Comparison of ENCODE assay signal across 15 cellular contexts in the genomic region with DNA sequence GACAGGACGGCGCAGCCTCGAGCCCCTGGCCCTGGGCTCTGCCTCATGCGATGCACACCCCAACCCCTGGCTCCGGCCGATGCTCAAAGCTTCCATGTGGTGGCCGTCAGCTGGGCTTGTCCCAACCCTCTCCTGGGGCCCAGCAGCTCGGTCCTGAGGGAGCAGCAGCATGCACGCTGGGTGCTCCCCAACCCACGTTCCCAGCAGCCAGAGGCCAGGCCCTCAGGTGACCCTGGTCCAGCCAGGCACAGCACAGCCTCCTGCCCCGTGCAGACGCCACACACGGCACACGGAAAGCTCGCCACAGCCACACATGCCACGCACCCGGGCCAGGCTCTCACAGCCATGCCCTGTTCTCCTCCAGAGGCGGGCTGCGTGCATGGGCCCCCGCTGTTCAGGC.
A peak's percentile ranks its signal among the peaks of the same experiment; 100 is the strongest.
DNase-seq lines count a peak whose midpoint lies in the region; ATAC-seq, FAIRE-seq and TF ChIP-seq lines count a peak whose summit lies in the region.
"Had no signal": no experiment of that assay in that cellular context is flagged by ENCODE, and none has a peak within 500 bp of the region (broad histone marks: within the 10 kb centered on the region; RNA-seq: fewer than 3 reads in every experiment).

No MANE protein-coding gene starts in this region.

- TF ChIP-seq POLR2A in heart left ventricle (IDR thresholded peaks at IDR 0.05) (no peak), H1 (IDR thresholded peaks at IDR 0.05; ENCODE audit: control extremely low read depth in 1 of 2, low read depth in 2 of 2, low read length in 2 of 2) (no peak)

- ATAC-seq in Right ventricle myocardium inferior (no peak), heart left ventricle (no peak)
- ATAC-seq: PC-3 had no signal

- TF ChIP-seq EP300 in H1 (IDR thresholded peaks at IDR 0.05; ENCODE audit: borderline replicate concordance in 1 of 2, low read depth in 2 of 2, low read length in 2 of 2), result no peak

- H3K18ac ChIP-seq in H1 (ENCODE audit: extremely low read depth, low read length), result no peak overlapping the region

- H3K4me1 ChIP-seq in heart left ventricle, result peaks cover 0 to 19% (median 0%) of the 10 kb centered on the region in 12 donors
- H3K4me1 ChIP-seq in OCI-LY3 (ENCODE audit: low read length), result peaks cover 48% of the 10 kb centered on the region
- H3K4me1 ChIP-seq in H1 (replicated peaks in 1 of 4; ENCODE audit: control insufficient read depth in 3 of 4, insufficient read depth in 4 of 4, low read length in 3 of 4), result peaks cover 0 to 10% (median 5%) of the 10 kb centered on the region in 4 experiments; a peak in 4 of 7 replicates
- H3K4me1 ChIP-seq: Caco-2 had no signal

- H3K9ac ChIP-seq in OCI-LY3 (ENCODE audit: low read length) (no peak overlapping the region), H1 (replicated peaks in 1 of 4; ENCODE audit: extremely low read depth in 1 of 4, low read depth in 3 of 4, low read length in 3 of 4) (no peak overlapping the region)

- H3K4me3 ChIP-seq in heart left ventricle (no peak overlapping the region), OCI-LY3 (ENCODE audit: low read length) (0 out of 2 replicates have a peak overlapping the region, but pooled peaks have one; percentile 78), H1 (ENCODE audit: extremely low read depth in 1 of 4, insufficient read depth in 2 of 4, low read depth in 3 of 4, low read length in 4 of 4) (no peak overlapping the region)

- H2BK120ac ChIP-seq in H1 (replicated peaks; ENCODE audit: low read depth, low read length), result no peak overlapping the region

- H3K4me2 ChIP-seq in OCI-LY3 (ENCODE audit: low read length), result peak overlapping the region; percentile 91
- no peak overlapping the region for H3K4me2 ChIP-seq in H1 (ENCODE audit: insufficient read depth in 1 of 2, low read depth in 2 of 2, low read length in 2 of 2)

- no peak overlapping the region for H3K27ac Mint-ChIP-seq in endothelial cell (ENCODE audit: unreplicated experiment)

- no peak overlapping the region for H4K91ac ChIP-seq in H1 (replicated peaks; ENCODE audit: insufficient read length, low read length)

- DNase-seq in Right ventricle myocardium inferior (ENCODE audit: missing footprints) (peak; percentile 23), heart left ventricle (no peak), H1 (ENCODE audit: low read depth in 1 of 2, low spot score in 2 of 2) (no peak), SW480 (ENCODE audit: low spot score) (no peak), activated T-cell treated with anti-CD3 and anti-CD28 coated beads for 4 hours (no peak), endothelial cell (ENCODE audit: low spot score) (no peak)
- DNase-seq: Caco-2, DMS153, NCI-H1105 treated with DMSO at 0.1 percent for 48 hours, NCI-H187, NCI-H69, PC-3 had no signal

- H3K36me3 Mint-ChIP-seq in endothelial cell (ENCODE audit: low read depth, unreplicated experiment), result no peaks in the 10 kb centered on the region

- no peak overlapping the region for H3K4ac ChIP-seq in H1 (replicated peaks; ENCODE audit: insufficient read length, low read depth, low read length)

- H4K20me1 ChIP-seq in OCI-LY3 (ENCODE audit: insufficient read depth, low read length) (no peaks in the 10 kb centered on the region), H1 (replicated peaks in 1 of 2; ENCODE audit: control insufficient read depth in 1 of 2, insufficient read depth in 2 of 2, low read length in 2 of 2) (peaks cover 0 to 2% of the 10 kb centered on the region in 2 experiments)

- no peaks in the 10 kb centered on the region for H3K36me3 ChIP-seq in heart left ventricle
- no peaks in the 10 kb centered on the region for H3K36me3 ChIP-seq in OCI-LY3 (replicated peaks; ENCODE audit: low read depth, low read length)
- H3K36me3 ChIP-seq in H1 (ENCODE audit: control insufficient read depth in 2 of 4, insufficient read depth in 4 of 4, low read length in 3 of 4), result no peaks in the 10 kb centered on the region; a peak in 1 of 8 replicates

- WGBS in heart left ventricle, 4 donors, result 75 to 81% (median 78%) methylated on average over 10 to 20 of the region's 20 CpGs
- WGBS in H1 (ENCODE audit: extremely low coverage in 1 of 2, insufficient coverage in 1 of 2, insufficient read length in 1 of 2, insufficient replicate concordance in 2 of 2, low coverage in 1 of 2, low lambda C conversion rate in 2 of 2, missing lambda C conversion rate in 1 of 2), 2 experiments, result 91% methylated on average over 19 of the region's 20 CpGs; no CpG with 5 or more reads in 1 of the 2 experiments

- H2AFZ ChIP-seq in OCI-LY3 (ENCODE audit: low read depth, low read length) (no peak overlapping the region), H1 (ENCODE audit: low read length) (no peak overlapping the region)

- no peak overlapping the region for H4K5ac ChIP-seq in H1 (ENCODE audit: insufficient read length, low read depth, low read length)

- no peak overlapping the region for H3K23ac ChIP-seq in H1 (ENCODE audit: insufficient read length)

- H3K56ac ChIP-seq in H1 (replicated peaks; ENCODE audit: insufficient read length, low read depth, low read length), result no peak overlapping the region

- TF ChIP-seq CTCF in heart left ventricle (IDR thresholded peaks at IDR 0.05) (no peak), OCI-LY3 (IDR thresholded peaks at IDR 0.05; ENCODE audit: low read depth, low read length) (no peak), H1 (IDR thresholded peaks at IDR 0.05; ENCODE audit: control extremely low read depth in 1 of 3, insufficient read depth in 1 of 3, low read depth in 1 of 3, low read length in 3 of 3) (no peak), endothelial cell (IDR thresholded peaks at IDR 0.05; ENCODE audit: unreplicated experiment) (no peak)

- TF ChIP-seq RAD21 in H1 (IDR thresholded peaks at IDR 0.05 in 1 of 2, conservative IDR thresholded peaks at IDR 0.05 in 1 of 2; ENCODE audit: low read depth in 2 of 2, low read length in 2 of 2), result no peak

- no peak for FAIRE-seq in H1 (lab: Jason Lieb, UNC)
- FAIRE-seq: GM12892, H54 had no signal

- no peak overlapping the region; the same call in 1 of the 2 replicates for H2BK15ac ChIP-seq in H1 (ENCODE audit: low read length)

- H3K27me3 Mint-ChIP-seq in endothelial cell (ENCODE audit: unreplicated experiment), result peaks cover 3% of the 10 kb centered on the region

- H3K9me3 ChIP-seq in heart left ventricle (no peaks in the 10 kb centered on the region), OCI-LY3 (ENCODE audit: insufficient read depth, low read length) (no peaks in the 10 kb centered on the region), H1 (ENCODE audit: insufficient read depth in 2 of 2, low read depth in 1 of 2, low read length in 1 of 2) (no peaks in the 10 kb centered on the region)
- H3K9me3 ChIP-seq: Caco-2 had no signal

- H3K4me3 Mint-ChIP-seq in endothelial cell (ENCODE audit: unreplicated experiment), result no peak overlapping the region

- H3K9me3 Mint-ChIP-seq in endothelial cell (ENCODE audit: unreplicated experiment), result no peaks in the 10 kb centered on the region

- H3K79me2 ChIP-seq in OCI-LY3 (ENCODE audit: low read length) (no peaks in the 10 kb centered on the region), H1 (ENCODE audit: control insufficient read depth in 1 of 2, insufficient read depth in 2 of 2, low read length in 2 of 2) (no peaks in the 10 kb centered on the region)

- intact Hi-C loops in Right ventricle myocardium inferior (cut with DNase I), result no loop called here
- intact Hi-C loops in heart left ventricle (cut with DNase I), result loop anchor here in 1 of 10 donors (5.0 kb wide), 1 partner anchor 51 kb away; no protein-coding TSS in a partner anchor

- no peak overlapping the region; the same call in 1 of the 2 replicates for H2BK12ac ChIP-seq in H1 (ENCODE audit: low read depth, low read length)

- H2AK5ac ChIP-seq in H1 (ENCODE audit: low read depth, low read length), result no peak overlapping the region

- H3K79me1 ChIP-seq in H1 (ENCODE audit: low read depth, low read length), result no peaks in the 10 kb centered on the region

- H3K27ac ChIP-seq in heart left ventricle, result no peak overlapping the region
- H3K27ac ChIP-seq in OCI-LY3 (ENCODE audit: low read length), result no peak overlapping the region
- H3K27ac ChIP-seq in H1 (ENCODE audit: low read depth, low read length), result no peak overlapping the region

- peak overlapping the region; percentile 84; the same call in 1 of the 2 replicates for H4K8ac ChIP-seq in H1 (ENCODE audit: extremely low read depth, insufficient read depth, low read length)

- H2BK20ac ChIP-seq in H1 (ENCODE audit: low read length), result no peak overlapping the region

- peak overlapping the region; percentile 44 for H2BK5ac ChIP-seq in H1 (ENCODE audit: low read depth, low read length)

- H3K23me2 ChIP-seq in H1 (ENCODE audit: low read depth, low read length), result 0 out of 2 replicates have a peak, but pooled peaks cover 2% of the 10 kb centered on the region

- CTCF ChIA-PET in H1 (lab: Charles Lee; ENCODE audit: partially characterized antibody), result interaction anchor here (0.6 to 9.0 kb wide), 5 partner anchors 15 to 1857 kb away, joined by 3 to 89 read pairs (median 3); no protein-coding TSS in a partner anchor

- H3K27me3 ChIP-seq in heart left ventricle, result no peaks in the 10 kb centered on the region
- peaks cover 31% of the 10 kb centered on the region for H3K27me3 ChIP-seq in OCI-LY3 (ENCODE audit: low read depth, low read length)
- H3K27me3 ChIP-seq in H1 (replicated peaks in 1 of 4; ENCODE audit: control insufficient read depth in 3 of 4, extremely low read depth in 1 of 4, insufficient read depth in 3 of 4, low read length in 3 of 4), result no peaks in the 10 kb centered on the region

- H3K4me1 Mint-ChIP-seq in endothelial cell (ENCODE audit: unreplicated experiment), result no peaks in the 10 kb centered on the region

- POLR2A ChIA-PET in H1 (lab: Charles Lee; ENCODE audit: partially characterized antibody), result interaction anchor here (1.3 to 2.0 kb wide), 3 partner anchors 56 to 93 kb away, joined by 3 to 7 read pairs (median 4); partner anchors contain the start of gene NACC1

- H3K14ac ChIP-seq in H1 (ENCODE audit: insufficient read length), result no peak overlapping the region

TF ChIP-seq in H1, 55 proteins besides CTCF, POLR2A, EP300 and RAD21:
- TF ChIP-seq, protein P1, sequence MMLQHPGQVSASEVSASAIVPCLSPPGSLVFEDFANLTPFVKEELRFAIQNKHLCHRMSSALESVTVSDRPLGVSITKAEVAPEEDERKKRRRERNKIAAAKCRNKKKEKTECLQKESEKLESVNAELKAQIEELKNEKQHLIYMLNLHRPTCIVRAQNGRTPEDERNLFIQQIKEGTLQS (IDR thresholded peaks at IDR 0.05; ENCODE audit: insufficient read depth, low read depth, low read length), result no peak
- no peak for TF ChIP-seq GTF2F1 (IDR thresholded peaks at IDR 0.05; ENCODE audit: borderline replicate concordance, low read depth, low read length)
- TF ChIP-seq RNF2 (IDR thresholded peaks at IDR 0.05; ENCODE audit: borderline replicate concordance, low read depth, low read length, missing control alignments, poor library complexity, severe bottlenecking), result no peak
- TF ChIP-seq CHD2 (IDR thresholded peaks at IDR 0.05; ENCODE audit: low read length), result no peak
